ENCODE assay signal across 8 cellular contexts in the genomic region with DNA sequence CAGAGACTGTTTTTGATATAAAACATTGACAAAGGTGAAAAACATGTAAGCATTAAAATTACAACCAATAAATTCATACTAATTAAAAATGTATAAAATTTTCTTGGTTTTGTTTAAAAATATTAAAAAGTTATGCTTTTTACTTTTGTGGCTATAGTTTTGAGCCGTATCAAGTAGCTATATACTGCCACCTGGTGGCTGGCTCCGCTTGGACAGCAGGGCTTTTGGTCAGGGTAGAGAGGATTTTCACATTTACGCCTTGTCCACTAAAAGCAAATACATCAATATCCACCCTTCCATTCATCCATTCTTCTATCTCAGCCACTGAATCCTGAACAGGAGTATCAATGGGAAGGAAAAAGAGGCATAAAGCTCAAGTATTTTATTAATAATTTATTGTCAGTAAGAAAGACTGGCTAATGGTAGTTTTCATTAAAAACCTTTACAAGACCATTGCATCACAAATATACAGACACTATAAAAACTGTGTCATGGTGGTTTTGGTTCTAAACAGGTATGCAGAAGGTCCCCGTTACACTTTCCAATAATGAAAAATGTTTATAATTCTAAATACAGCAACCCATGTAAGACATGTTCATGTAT. TPM values are rescaled to one million over a fixed set of nuclear protein-coding genes. Genes with fewer than 3 reads are reported as not detected.
A peak's percentile ranks its signal among the peaks of the same experiment; 100 is the strongest.
DNase-seq lines count a peak whose midpoint lies in the region; ATAC-seq, FAIRE-seq and TF ChIP-seq lines count a peak whose summit lies in the region.

No MANE protein-coding gene starts in this region.

- WGBS in pancreas, 2 donors = 20 to 22% methylated on average over 4 of the region's 4 CpGs

- H3K9me3 ChIP-seq in pancreas = no peaks in the 10 kb centered on the region

- intact Hi-C loops in pancreas (cut with DNase I) = loop anchor here in 2 of 3 donors (5.0 to 10.0 kb wide), 2 partner anchors 113 to 290 kb away; no protein-coding TSS in a partner anchor

- no peak overlapping the region for H3K4me3 Mint-ChIP-seq in activated T-cell treated with anti-CD3 and anti-CD28 coated beads, Interleukin-2, amount 50 U/mL, for 72 hours

- ATAC-seq in HG02588 (IDR thresholded peaks at IDR 0.05; ENCODE audit: unreplicated experiment) (peak; percentile 72), pancreas (peak; percentile 82 to 90 (median 86))
- ATAC-seq in activated T-cell treated with anti-CD3 and anti-CD28 coated beads, Interleukin-2, amount 50 U/mL, for 72 hours (replicated peaks in 1 of 2) = no peak

- H3K4me1 ChIP-seq in pancreas = peaks cover 0 to 5% (median 0%) of the 10 kb centered on the region in 3 donors

- H3K27me3 ChIP-seq in pancreas = no peaks in the 10 kb centered on the region

- TF ChIP-seq CTCF in fibroblast of villous mesenchyme (IDR thresholded peaks at IDR 0.05; ENCODE audit: insufficient read depth, low read depth, low read length) = peak; percentile 85
- peak; percentile 72 to 93 (median 88) for TF ChIP-seq CTCF in pancreas (IDR thresholded peaks at IDR 0.05)

- no peak overlapping the region for H3K27ac ChIP-seq in pancreas

- peak; percentile 93 for FAIRE-seq in pancreas (lab: Jason Lieb, UNC)

- peaks cover 0 to 14% (median 0%) of the 10 kb centered on the region in 3 donors for H3K36me3 ChIP-seq in pancreas

- no peaks in the 10 kb centered on the region for H3K4me1 Mint-ChIP-seq in activated T-cell treated with anti-CD3 and anti-CD28 coated beads, Interleukin-2, amount 50 U/mL, for 72 hours (ENCODE audit: low read depth)

- H3K27ac Mint-ChIP-seq in activated T-cell treated with anti-CD3 and anti-CD28 coated beads, Interleukin-2, amount 50 U/mL, for 72 hours = no peak overlapping the region

- no peaks in the 10 kb centered on the region for H3K36me3 Mint-ChIP-seq in activated T-cell treated with anti-CD3 and anti-CD28 coated beads, Interleukin-2, amount 50 U/mL, for 72 hours (ENCODE audit: insufficient read depth in 2 of 2)

- H3K27me3 Mint-ChIP-seq in activated T-cell treated with anti-CD3 and anti-CD28 coated beads, Interleukin-2, amount 50 U/mL, for 72 hours (ENCODE audit: low read depth) = no peaks in the 10 kb centered on the region

- DNase-seq in NOMO-1 treated with DMSO at 0.1 percent for 48 hours (lab: John Stamatoyannopoulos, UW; ENCODE audit: unreplicated experiment) = peak; percentile 13
- DNase-seq in NOMO-1 treated with dmso at 0.1 percent for 144 hours (lab: John Stamatoyannopoulos, UW; ENCODE audit: unreplicated experiment) = no peak
- peak; percentile 4 for DNase-seq in OCI-M2 (lab: John Stamatoyannopoulos, UW; ENCODE audit: unreplicated experiment)
- DNase-seq in activated T-cell treated with anti-CD3 and anti-CD28 coated beads, Interleukin-2, amount 50 U/mL, for 72 hours = peak; percentile 58 to 65
- peak; percentile 71 for DNase-seq in fibroblast of villous mesenchyme (ENCODE audit: low read depth)
- DNase-seq in pancreas = peak in 5 of 6 donors; percentile 50 to 89 (median 71)
- peak; percentile 76 for DNase-seq in ureter (ENCODE audit: low spot score)

- H3K4me3 ChIP-seq in fibroblast of villous mesenchyme (ENCODE audit: low read depth, low read length) = no peak overlapping the region
- H3K4me3 ChIP-seq in pancreas = no peak overlapping the region

- no peaks in the 10 kb centered on the region for H3K9me3 Mint-ChIP-seq in activated T-cell treated with anti-CD3 and anti-CD28 coated beads, Interleukin-2, amount 50 U/mL, for 72 hours

RNA-seq across cellular contexts. Expression of a gene that starts 32.1 kb away (rescaled TPM):
- not detected for total RNA-seq in activated T-cell treated with anti-CD3 and anti-CD28 coated beads, Interleukin-2, amount 50 U/mL, for 72 hours
- not detected in 2 replicates for total RNA-seq in fibroblast of villous mesenchyme
- 1 to 10 TPM in 4 of 6 donors, under 1 TPM in 2; 0.57 to 2.5 (median 1.2) TPM for total RNA-seq in pancreas
- polyA plus RNA-seq in pancreas = under 1 TPM; 0.09 to 0.27 TPM
- not detected for total RNA-seq in ureter

Comparison
In these comparisons a context has a peak if more than half of its experiments do, and no peak if none do; other contexts are left out.
1. ATAC-seq: peak in HG02588 (single experiment) and pancreas (4 of 4); none in activated T-cell treated with anti-CD3 and anti-CD28 coated beads, Interleukin-2, amount 50 U/mL, for 72 hours (0 of 2).